8 cellular contexts compared by ENCODE assay signal in the genomic region with DNA sequence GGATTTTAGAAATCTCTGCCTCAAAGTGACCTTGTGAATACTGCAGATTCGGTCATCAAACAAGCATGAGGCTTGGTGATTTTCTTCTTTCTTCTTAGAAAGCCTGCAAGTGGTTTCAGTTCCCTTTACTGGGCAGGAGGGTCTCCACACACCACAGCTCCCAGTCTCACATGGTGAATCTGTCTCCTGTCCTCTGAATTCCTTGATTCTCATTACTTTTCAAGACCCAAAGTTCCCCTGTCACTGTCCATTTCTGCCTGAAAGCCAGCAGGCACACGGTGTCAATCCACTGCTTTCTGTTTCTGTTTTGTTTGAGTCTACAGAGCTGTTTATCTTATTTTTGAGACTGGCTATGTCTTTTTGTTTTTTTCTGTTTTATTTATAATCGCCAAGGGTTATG. TPM values are rescaled to one million over a fixed set of nuclear protein-coding genes. Genes with fewer than 3 reads are reported as not detected.
DNase-seq lines count a peak whose midpoint lies in the region; ATAC-seq lines count a peak whose summit lies in the region.

No MANE protein-coding gene starts in this region.

- H3K27me3 Mint-ChIP-seq in activated CD8-positive, alpha-beta memory T cell treated with anti-CD3 and anti-CD28 coated beads, Interleukin-2, amount 10 ng/mL, durations not matched to agents 7 days and 5 days, result peaks cover 9% of the 10 kb centered on the region
- H3K27me3 Mint-ChIP-seq in central memory CD8-positive, alpha-beta T cell, result peaks cover 9% of the 10 kb centered on the region

- H3K9me3 Mint-ChIP-seq in activated CD8-positive, alpha-beta memory T cell treated with anti-CD3 and anti-CD28 coated beads, Interleukin-2, amount 10 ng/mL, durations not matched to agents 7 days and 5 days (ENCODE audit: low read depth), result peaks cover 2% of the 10 kb centered on the region
- no peaks in the 10 kb centered on the region for H3K9me3 Mint-ChIP-seq in central memory CD8-positive, alpha-beta T cell
- no peaks in the 10 kb centered on the region for H3K9me3 Mint-ChIP-seq in stimulated activated effector memory CD8-positive, alpha-beta T cell treated with anti-CD3 and anti-CD28 coated beads, Interleukin-12 subunit alpha, Interleukin-12 subunit beta, amount 100 ng/mL, for 72 hours

- ATAC-seq in activated CD8-positive, alpha-beta memory T cell treated with anti-CD3 and anti-CD28 coated beads, Interleukin-2, amount 10 ng/mL, durations not matched to agents 7 days and 5 days, result no peak
- ATAC-seq in HG03103 (IDR thresholded peaks at IDR 0.05; ENCODE audit: low read depth, unreplicated experiment), result peak; percentile 79
- no peak for ATAC-seq in central memory CD8-positive, alpha-beta T cell (replicated peaks; ENCODE audit: extremely low read depth, poor library complexity, severe bottlenecking)
- ATAC-seq in stimulated activated effector memory CD8-positive, alpha-beta T cell treated with anti-CD3 and anti-CD28 coated beads, Interleukin-12 subunit alpha, Interleukin-12 subunit beta, amount 100 ng/mL, for 72 hours, result no peak

- CTCF ChIA-PET in activated CD8-positive, alpha-beta memory T cell treated with anti-CD3 and anti-CD28 coated beads, Interleukin-2, amount 10 ng/mL, durations not matched to agents 7 days and 5 days (lab: Charles Lee), result interaction anchor here (0.6 to 1.9 kb wide), 2 partner anchors 20 to 518 kb away, joined by 5 to 8 read pairs; no protein-coding TSS in a partner anchor

- no peak for DNase-seq in activated CD8-positive, alpha-beta memory T cell treated with anti-CD3 and anti-CD28 coated beads, Interleukin-2, amount 10 ng/mL, durations not matched to agents 7 days and 5 days
- no peak for DNase-seq in activated CD8-positive, alpha-beta memory T cell treated with anti-CD3 and anti-CD28 coated beads for 24 hours
- no peak for DNase-seq in central memory CD8-positive, alpha-beta T cell (ENCODE audit: low spot score in 2 of 2)
- no peak for DNase-seq in stimulated activated effector memory CD8-positive, alpha-beta T cell treated with anti-CD3 and anti-CD28 coated beads, Interleukin-12 subunit alpha, Interleukin-12 subunit beta, amount 100 ng/mL, for 72 hours (ENCODE audit: low spot score in 2 of 2)
- DNase-seq in NCI-H524 (lab: John Stamatoyannopoulos, UW) (no peak), H4 (ENCODE audit: low spot score) (no peak), KG1 (lab: John Stamatoyannopoulos, UW) (no peak)

- peak overlapping the region; percentile 70 for H3K27ac Mint-ChIP-seq in activated CD8-positive, alpha-beta memory T cell treated with anti-CD3 and anti-CD28 coated beads, Interleukin-2, amount 10 ng/mL, durations not matched to agents 7 days and 5 days
- peak overlapping the region; percentile 47 for H3K27ac Mint-ChIP-seq in central memory CD8-positive, alpha-beta T cell (ENCODE audit: low read depth)
- peak overlapping the region; percentile 45 for H3K27ac Mint-ChIP-seq in stimulated activated effector memory CD8-positive, alpha-beta T cell treated with anti-CD3 and anti-CD28 coated beads, Interleukin-12 subunit alpha, Interleukin-12 subunit beta, amount 100 ng/mL, for 72 hours

- H3K36me3 Mint-ChIP-seq in activated CD8-positive, alpha-beta memory T cell treated with anti-CD3 and anti-CD28 coated beads, Interleukin-2, amount 10 ng/mL, durations not matched to agents 7 days and 5 days, result no peaks in the 10 kb centered on the region
- H3K36me3 Mint-ChIP-seq in central memory CD8-positive, alpha-beta T cell (ENCODE audit: insufficient read depth), result no peaks in the 10 kb centered on the region
- no peaks in the 10 kb centered on the region for H3K36me3 Mint-ChIP-seq in stimulated activated effector memory CD8-positive, alpha-beta T cell treated with anti-CD3 and anti-CD28 coated beads, Interleukin-12 subunit alpha, Interleukin-12 subunit beta, amount 100 ng/mL, for 72 hours

- peak overlapping the region; percentile 61 for H3K4me3 Mint-ChIP-seq in activated CD8-positive, alpha-beta memory T cell treated with anti-CD3 and anti-CD28 coated beads, Interleukin-2, amount 10 ng/mL, durations not matched to agents 7 days and 5 days
- H3K4me3 Mint-ChIP-seq in central memory CD8-positive, alpha-beta T cell, result peak overlapping the region; percentile 6
- peak overlapping the region; percentile 49 for H3K4me3 Mint-ChIP-seq in stimulated activated effector memory CD8-positive, alpha-beta T cell treated with anti-CD3 and anti-CD28 coated beads, Interleukin-12 subunit alpha, Interleukin-12 subunit beta, amount 100 ng/mL, for 72 hours

- H3K4me1 Mint-ChIP-seq in activated CD8-positive, alpha-beta memory T cell treated with anti-CD3 and anti-CD28 coated beads, Interleukin-2, amount 10 ng/mL, durations not matched to agents 7 days and 5 days, result peaks cover 9% of the 10 kb centered on the region
- H3K4me1 Mint-ChIP-seq in central memory CD8-positive, alpha-beta T cell, result peaks cover 10% of the 10 kb centered on the region
- peaks cover 10% of the 10 kb centered on the region for H3K4me1 Mint-ChIP-seq in stimulated activated effector memory CD8-positive, alpha-beta T cell treated with anti-CD3 and anti-CD28 coated beads, Interleukin-12 subunit alpha, Interleukin-12 subunit beta, amount 100 ng/mL, for 72 hours

RNA-seq across cellular contexts. Expression of a gene that starts 14.2 kb away (rescaled TPM):
- not detected for total RNA-seq in activated CD8-positive, alpha-beta memory T cell treated with anti-CD3 and anti-CD28 coated beads, Interleukin-2, amount 10 ng/mL, durations not matched to agents 7 days and 5 days
- total RNA-seq in H4 (2014; rRNA removed; shearing (Covaris generic)), result 25.8 and 26.7 TPM in 2 replicates

RNA-seq across cellular contexts. Expression of a gene that starts 47.9 kb away (rescaled TPM):
- total RNA-seq in activated CD8-positive, alpha-beta memory T cell treated with anti-CD3 and anti-CD28 coated beads, Interleukin-2, amount 10 ng/mL, durations not matched to agents 7 days and 5 days, result 10 to 100 TPM; 35.2 to 45.3 TPM
- 10.0 and 10.1 TPM in 2 replicates for total RNA-seq in H4 (2014; rRNA removed; shearing (Covaris generic))

Comparison
In these comparisons a context has a peak if more than half of its experiments do, and no peak if none do; other contexts are left out.
1. H3K4me3 Mint-ChIP-seq: peak in every context shown above with its lines; median percentile 61 in activated CD8-positive, alpha-beta memory T cell treated with anti-CD3 and anti-CD28 coated beads, Interleukin-2, amount 10 ng/mL, durations not matched to agents 7 days and 5 days; 49 in stimulated activated effector memory CD8-positive, alpha-beta T cell treated with anti-CD3 and anti-CD28 coated beads, Interleukin-12 subunit alpha, Interleukin-12 subunit beta, amount 100 ng/mL, for 72 hours; 6 in central memory CD8-positive, alpha-beta T cell.
2. RNA of a gene that starts 14.2 kb away (total RNA-seq): 25.8 to 26.7 TPM in H4; not detected in activated CD8-positive, alpha-beta memory T cell treated with anti-CD3 and anti-CD28 coated beads, Interleukin-2, amount 10 ng/mL, durations not matched to agents 7 days and 5 days; every median in the first group is over 10 times any median in the second.
3. Peak in every context shown above with its lines, with median percentiles within 50 percentile points of each other: H3K27ac Mint-ChIP-seq.